Comparison of ENCODE assay signal across 8 cellular contexts in the genomic region with DNA sequence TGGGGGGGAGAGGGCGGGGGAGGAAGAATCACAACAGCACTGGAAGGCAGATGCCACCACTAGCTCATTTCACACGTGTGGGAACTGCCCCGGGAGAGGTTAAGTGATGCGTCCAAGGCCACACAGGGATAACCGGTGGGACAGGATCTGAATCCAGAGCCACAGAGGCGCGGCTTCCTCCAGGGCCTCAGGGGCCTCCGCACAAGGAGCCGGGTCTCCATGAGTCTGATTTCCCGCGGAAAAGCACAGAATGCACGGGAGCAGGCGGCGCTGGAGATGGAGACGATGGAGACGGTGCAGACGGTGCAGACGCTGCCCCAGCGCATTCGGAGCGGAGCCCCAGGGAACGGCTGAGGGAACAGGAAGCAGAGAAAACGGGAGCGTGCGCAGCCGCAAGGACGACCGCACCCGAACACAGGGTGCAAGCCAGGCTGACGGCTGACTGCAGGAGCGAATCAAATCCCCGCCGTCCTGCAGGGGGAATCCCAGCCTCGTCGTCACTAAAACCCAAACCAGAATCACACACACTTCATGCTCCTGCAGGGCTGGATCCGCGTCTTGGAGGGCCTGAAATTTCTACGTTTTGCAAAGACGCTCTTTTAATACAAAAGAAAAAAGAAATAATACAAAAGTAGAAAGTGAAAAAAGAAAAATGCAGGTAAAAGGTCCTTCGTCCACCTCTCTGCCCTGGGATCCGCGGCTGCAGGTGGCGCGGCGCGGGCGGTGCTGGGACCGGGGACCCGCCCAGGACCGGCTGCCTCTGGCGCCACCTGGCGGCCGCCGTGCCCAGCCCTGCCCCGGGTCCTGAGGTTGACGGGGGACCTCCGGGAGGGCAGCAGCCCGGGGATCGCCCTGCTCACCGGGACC. TPM values are rescaled to one million over a fixed set of nuclear protein-coding genes. Genes with fewer than 3 reads are reported as not detected.
DNase-seq lines count a peak whose midpoint lies in the region; ATAC-seq and TF ChIP-seq lines count a peak whose summit lies in the region.

No MANE protein-coding gene starts in this region.

- H3K9ac ChIP-seq in OCI-LY1 (ENCODE audit: low read length), result peak overlapping the region; percentile 30; the same call in 1 of the 2 replicates

- H3K4me3 ChIP-seq in OCI-LY1 (ENCODE audit: low read depth, low read length, poor library complexity, severe bottlenecking) (peak overlapping the region; percentile 49), upper lobe of right lung (peak overlapping the region; percentile 50)

- H3K4me2 ChIP-seq in OCI-LY1 (ENCODE audit: low read length), result peak overlapping the region; percentile 51

- H3K36me3 ChIP-seq in OCI-LY1 (ENCODE audit: insufficient read depth, low read length), result peaks cover 24% of the 10 kb centered on the region
- peaks cover 20% of the 10 kb centered on the region for H3K36me3 ChIP-seq in upper lobe of right lung

- peak; percentile 94 for DNase-seq in 8988T
- DNase-seq in activated gamma-delta T cell treated with anti-CD3 and anti-CD28 coated beads, Interleukin-2, amount 50 U/mL, for 16 hours (ENCODE audit: low read depth), result peak; percentile 64
- peak in 41 of 42 donors; percentile 52 to 90 (median 77) for DNase-seq in head of caudate nucleus
- DNase-seq in posterior vena cava (ENCODE audit: low spot score), result peak; percentile 87
- peak; percentile 90 for DNase-seq in upper lobe of right lung

- no peaks in the 10 kb centered on the region for H3K79me2 ChIP-seq in OCI-LY1 (ENCODE audit: insufficient read depth, low read length)

- H3K27ac ChIP-seq in OCI-LY1 (ENCODE audit: low read depth, low read length, poor library complexity, severe bottlenecking) (peak overlapping the region; percentile 28), upper lobe of right lung (peak overlapping the region; percentile 4)

- peak; percentile 75 for TF ChIP-seq CTCF in OCI-LY1 (IDR thresholded peaks at IDR 0.05; ENCODE audit: low read length)
- peak; percentile 96 for TF ChIP-seq CTCF in upper lobe of right lung (IDR thresholded peaks at IDR 0.05)

- H3K27me3 ChIP-seq in OCI-LY1 (ENCODE audit: insufficient read depth, low read length) (no peaks in the 10 kb centered on the region), upper lobe of right lung (no peaks in the 10 kb centered on the region)

- H3K4me1 ChIP-seq in OCI-LY1 (ENCODE audit: insufficient read depth, low read length, severe bottlenecking), result peaks cover 65% of the 10 kb centered on the region
- H3K4me1 ChIP-seq in upper lobe of right lung, result no peaks in the 10 kb centered on the region

- ATAC-seq in GM18861 (IDR thresholded peaks at IDR 0.05; ENCODE audit: unreplicated experiment), result peak; percentile 83
- ATAC-seq in HG03095 (IDR thresholded peaks at IDR 0.05; ENCODE audit: unreplicated experiment), result peak; percentile 76
- ATAC-seq in upper lobe of right lung, result peak; percentile 97

- H3F3A ChIP-seq in OCI-LY1 (ENCODE audit: insufficient read depth, low read length), result peaks cover 4% of the 10 kb centered on the region; the same call in 1 of the 2 replicates

- intact Hi-C loops in head of caudate nucleus (cut with DNase I) (no loop called here), posterior vena cava (cut with DNase I) (no loop called here), upper lobe of right lung (cut with DNase I) (no loop called here)

- H3K9me2 ChIP-seq in OCI-LY1 (ENCODE audit: low read depth, low read length), result no peaks in the 10 kb centered on the region

- H3K9me3 ChIP-seq in OCI-LY1 (ENCODE audit: low read length) (no peaks in the 10 kb centered on the region), upper lobe of right lung (no peaks in the 10 kb centered on the region)

- H4K20me1 ChIP-seq in OCI-LY1 (ENCODE audit: insufficient read depth, low read length), result no peaks in the 10 kb centered on the region

- no peak overlapping the region for H2AFZ ChIP-seq in OCI-LY1 (ENCODE audit: low read length)

RNA-seq across cellular contexts. Expression of a gene that starts 20.4 kb away (rescaled TPM):
- total RNA-seq in posterior vena cava (10 to 100 TPM; 29.2 to 39.8 TPM), upper lobe of right lung (23.6 TPM)

RNA-seq across cellular contexts. Expression of a gene that starts 53.3 kb away (rescaled TPM):
- total RNA-seq in posterior vena cava (100 to 1,000 TPM; 288 to 326 TPM), upper lobe of right lung (310 TPM)

Comparison
In these comparisons a context has a peak if more than half of its experiments do, and no peak if none do; other contexts are left out.
1. Peak in every context shown above with its lines: DNase-seq, ATAC-seq, H3K4me3 ChIP-seq and H3K27ac ChIP-seq.